18 cellular contexts compared by ENCODE assay signal in the genomic region with DNA sequence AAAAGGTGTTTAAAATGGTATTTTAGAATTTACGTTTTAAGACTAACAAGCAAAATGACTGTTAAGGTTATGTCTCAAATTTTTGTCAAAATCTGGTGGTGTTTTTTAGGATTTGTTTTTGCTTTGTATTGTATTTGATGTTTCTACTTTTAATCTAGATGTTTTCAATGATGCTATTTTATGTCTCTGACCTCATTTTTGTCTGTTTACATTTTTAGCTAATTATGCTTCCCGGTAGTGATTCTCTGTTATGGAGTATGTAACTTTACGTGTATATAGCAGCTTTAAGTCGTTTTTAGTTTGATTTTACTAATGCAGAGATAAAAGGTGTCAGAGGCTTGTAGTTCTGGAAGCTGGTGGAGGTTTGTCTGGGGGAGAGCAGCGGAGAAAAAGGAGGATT.
DNase-seq lines count a peak whose midpoint lies in the region; ATAC-seq and TF ChIP-seq lines count a peak whose summit lies in the region.
"Had no signal": no experiment of that assay in that cellular context is flagged by ENCODE, and none has a peak within 500 bp of the region (broad histone marks: within the 10 kb centered on the region; RNA-seq: fewer than 3 reads in every experiment).

No MANE protein-coding gene starts in this region.

- no peaks in the 10 kb centered on the region for H3K27me3 Mint-ChIP-seq in activated naive CD8-positive, alpha-beta T cell
- no peaks in the 10 kb centered on the region for H3K27me3 Mint-ChIP-seq in activated naive CD8-positive, alpha-beta T cell treated with anti-CD3 and anti-CD28 coated beads, Interleukin-2, amount 50 U/mL, for 24 hours
- H3K27me3 Mint-ChIP-seq in activated B cell treated with CpG ODN at 0.5 μM for 24 hours (no peaks in the 10 kb centered on the region), memory B cell (no peaks in the 10 kb centered on the region)

- DNase-seq in activated naive CD8-positive, alpha-beta T cell treated with anti-CD3 and anti-CD28 coated beads, Interleukin-2, amount 50 U/mL, for 24 hours: no peak
- DNase-seq in activated B cell treated with CpG ODN at 0.5 μM for 24 hours: no peak
- DNase-seq in memory B cell (ENCODE audit: low spot score in 2 of 2): no peak
- no peak for DNase-seq in left lobe of liver (ENCODE audit: low spot score)
- no peak for DNase-seq in NCI-H1930 (lab: John Stamatoyannopoulos, UW)
- no peak for DNase-seq in NCI-H446 (lab: John Stamatoyannopoulos, UW)
- DNase-seq: DMS 273 treated with DMSO at 0.1 percent for 48 hours, GDM1, GOT3, NCI-H1048, NCI-H1436 treated with DMSO at 0.1 percent for 48 hours, NCI-H2081, NCI-H510A treated with DMSO at 0.1 percent for 48 hours, NCI-H82, PC-9 had no signal

- POLR2A ChIA-PET in activated B cell treated with CpG ODN at 0.5 μM for 24 hours (lab: Charles Lee): interaction anchor here (0.5 kb wide), 1 partner anchor 14 kb away, joined by 3 read pairs; no protein-coding TSS in a partner anchor

- H3K4me1 Mint-ChIP-seq in activated naive CD8-positive, alpha-beta T cell (ENCODE audit: low read depth): peaks cover 43% of the 10 kb centered on the region
- peaks cover 20% of the 10 kb centered on the region for H3K4me1 Mint-ChIP-seq in activated naive CD8-positive, alpha-beta T cell treated with anti-CD3 and anti-CD28 coated beads, Interleukin-2, amount 50 U/mL, for 24 hours
- H3K4me1 Mint-ChIP-seq in activated B cell treated with CpG ODN at 0.5 μM for 24 hours (peaks cover 37% of the 10 kb centered on the region), memory B cell (peaks cover 19% of the 10 kb centered on the region)

- peak overlapping the region; percentile 72 for H3K27ac Mint-ChIP-seq in activated naive CD8-positive, alpha-beta T cell
- H3K27ac Mint-ChIP-seq in activated naive CD8-positive, alpha-beta T cell treated with anti-CD3 and anti-CD28 coated beads, Interleukin-2, amount 50 U/mL, for 24 hours: no peak overlapping the region
- H3K27ac Mint-ChIP-seq in activated B cell treated with CpG ODN at 0.5 μM for 24 hours (peak overlapping the region; percentile 19), memory B cell (peak overlapping the region; percentile 3)

- ATAC-seq in activated naive CD8-positive, alpha-beta T cell treated with anti-CD3 and anti-CD28 coated beads, Interleukin-2, amount 50 U/mL, for 24 hours: no peak
- ATAC-seq in activated B cell treated with CpG ODN at 0.5 μM for 24 hours (ENCODE audit: low read depth): no peak
- no peak for ATAC-seq in memory B cell (ENCODE audit: low read depth)
- no peak for ATAC-seq in left lobe of liver
- ATAC-seq: GM12878, HepG2 had no signal

- intact Hi-C loops in activated B cell treated with CpG ODN at 0.5 μM for 24 hours (cut with micrococcal nuclease): no loop called here

- CTCF ChIA-PET in activated B cell treated with CpG ODN at 0.5 μM for 24 hours (lab: Charles Lee): interaction anchor here (1.0 to 1.8 kb wide), 2 partner anchors 46 to 105 kb away, joined by 3 to 4 read pairs; no protein-coding TSS in a partner anchor

- H3K36me3 Mint-ChIP-seq in activated naive CD8-positive, alpha-beta T cell: no peaks in the 10 kb centered on the region
- H3K36me3 Mint-ChIP-seq in activated naive CD8-positive, alpha-beta T cell treated with anti-CD3 and anti-CD28 coated beads, Interleukin-2, amount 50 U/mL, for 24 hours (ENCODE audit: low read depth): peaks cover 16% of the 10 kb centered on the region
- H3K36me3 Mint-ChIP-seq in activated B cell treated with CpG ODN at 0.5 μM for 24 hours (ENCODE audit: low read depth): peaks cover 59% of the 10 kb centered on the region
- peaks cover 20% of the 10 kb centered on the region for H3K36me3 Mint-ChIP-seq in memory B cell

- H3K4me3 Mint-ChIP-seq in activated naive CD8-positive, alpha-beta T cell: no peak overlapping the region
- H3K4me3 Mint-ChIP-seq in activated naive CD8-positive, alpha-beta T cell treated with anti-CD3 and anti-CD28 coated beads, Interleukin-2, amount 50 U/mL, for 24 hours: no peak overlapping the region
- no peak overlapping the region for H3K4me3 Mint-ChIP-seq in activated B cell treated with CpG ODN at 0.5 μM for 24 hours
- no peak overlapping the region for H3K4me3 Mint-ChIP-seq in memory B cell

- H3K9me3 Mint-ChIP-seq in activated naive CD8-positive, alpha-beta T cell (ENCODE audit: low read depth): no peaks in the 10 kb centered on the region
- H3K9me3 Mint-ChIP-seq in activated naive CD8-positive, alpha-beta T cell treated with anti-CD3 and anti-CD28 coated beads, Interleukin-2, amount 50 U/mL, for 24 hours: no peaks in the 10 kb centered on the region
- H3K9me3 Mint-ChIP-seq in activated B cell treated with CpG ODN at 0.5 μM for 24 hours (no peaks in the 10 kb centered on the region), memory B cell (no peaks in the 10 kb centered on the region)

- no peak for TF ChIP-seq CTCF in activated B cell treated with CpG ODN at 0.5 μM for 24 hours (IDR thresholded peaks at IDR 0.05)
